ENCODE assay signal across 1 cellular context in the genomic region with DNA sequence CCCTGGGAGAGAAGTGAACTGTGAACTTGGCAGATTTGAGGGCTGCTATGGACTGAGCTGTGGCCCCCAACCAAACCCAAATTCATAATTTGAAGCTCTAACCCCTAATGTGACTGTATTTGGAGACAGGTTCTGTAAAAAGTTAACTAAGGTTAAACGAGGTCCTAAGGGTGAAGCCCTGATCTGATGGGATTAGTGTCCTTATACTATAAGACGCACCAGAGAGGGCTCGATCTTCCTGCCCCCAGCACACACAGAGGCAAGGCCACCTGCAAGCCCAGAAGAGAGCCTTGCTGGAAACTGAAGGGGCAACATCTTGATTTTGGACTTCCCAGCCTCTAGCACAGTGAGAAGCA.
TF ChIP-seq lines count a peak whose summit lies in the region.

No MANE protein-coding gene starts in this region.

TF ChIP-seq in endothelial cell of umbilical vein, 7 proteins besides CTCF, POLR2A, EP300 and RAD21:
- TF ChIP-seq GATA2 (IDR thresholded peaks at IDR 0.05; ENCODE audit: insufficient read depth, insufficient read length, low read depth, low read length), result no peak
